In the genomic region with DNA sequence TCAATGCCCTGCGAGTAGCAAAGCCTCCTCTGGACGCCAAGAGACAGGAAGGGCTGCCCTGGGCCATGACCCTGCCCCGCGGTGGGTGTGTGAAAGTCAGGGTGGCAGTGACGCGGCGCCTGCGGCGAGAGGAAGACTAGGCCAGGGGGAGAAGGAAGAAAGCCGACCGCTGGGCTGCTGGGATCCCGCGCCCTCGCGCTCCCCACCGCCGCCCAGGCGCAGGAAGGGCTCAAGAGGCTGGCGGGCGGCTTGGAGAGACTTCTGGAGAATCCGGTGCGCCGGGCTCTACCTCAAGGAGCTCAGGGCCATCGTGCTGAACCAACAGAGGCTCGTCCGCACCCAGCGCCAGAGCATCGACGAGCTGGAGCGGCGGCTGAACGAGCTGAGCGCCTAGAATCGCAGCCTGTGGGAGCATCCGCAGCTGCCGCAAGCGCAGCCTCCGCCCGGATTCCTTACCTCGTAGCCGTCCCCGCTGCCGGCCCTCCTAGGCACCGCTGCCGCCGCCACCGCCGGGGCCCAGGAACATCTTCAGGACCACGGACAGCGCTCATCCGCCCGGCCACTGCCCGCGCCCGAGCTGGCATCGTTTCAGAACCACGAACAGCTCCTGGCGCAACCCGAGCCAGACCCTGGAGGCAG, we compare ENCODE assay signal across 8 cellular contexts.
DNase-seq lines count a peak whose midpoint lies in the region; ATAC-seq, FAIRE-seq and TF ChIP-seq lines count a peak whose summit lies in the region.

No MANE protein-coding gene starts in this region.

- H3K27me3 ChIP-seq in right atrium auricular region (no peaks in the 10 kb centered on the region), aorta (ENCODE audit: control insufficient read depth in 1 of 2, insufficient read depth in 2 of 2, low read length in 1 of 2) (peaks cover 0 to 5% of the 10 kb centered on the region in 2 donors)

- TF ChIP-seq CTCF in D721Med (IDR thresholded peaks at IDR 0.05; ENCODE audit: insufficient read depth, missing control alignments) (no peak), right atrium auricular region (IDR thresholded peaks at IDR 0.05) (no peak)

- peaks cover 0 to 9% of the 10 kb centered on the region in 2 donors for H3K4me1 ChIP-seq in right atrium auricular region
- no peaks in the 10 kb centered on the region for H3K4me1 ChIP-seq in aorta (ENCODE audit: control insufficient read depth in 1 of 2, insufficient read depth in 2 of 2, low read length in 2 of 2)

- ATAC-seq in aorta (ENCODE audit: low FRiP score), result peak; percentile 93

- H3K36me3 ChIP-seq in right atrium auricular region, result no peaks in the 10 kb centered on the region
- no peaks in the 10 kb centered on the region for H3K36me3 ChIP-seq in aorta (ENCODE audit: control insufficient read depth in 1 of 2, insufficient read depth in 2 of 2, low read length in 1 of 2)

- intact Hi-C loops in aorta (cut with DNase I), result no loop called here

- H3K27ac ChIP-seq in angular gyrus (ENCODE audit: low read depth, low read length), result peak overlapping the region; percentile 85
- no peak overlapping the region for H3K27ac ChIP-seq in right atrium auricular region
- no peak overlapping the region for H3K27ac ChIP-seq in aorta (ENCODE audit: low read depth in 1 of 2, low read length in 2 of 2)

- DNase-seq in D721Med (ENCODE audit: insufficient read length, low spot score), result peak; percentile 28
- DNase-seq in HUDEP-2 (lab: John Stamatoyannopoulos, UW; ENCODE audit: unreplicated experiment in 76 of 76), result peak in 59 of 76 experiments; percentile 4 to 71 (median 44)
- peak; percentile 43 for DNase-seq in T-helper 22 cell (ENCODE audit: low read depth)
- peak; percentile 60 for DNase-seq in right atrium auricular region (ENCODE audit: low spot score)
- DNase-seq in pulmonary artery endothelial cell (ENCODE audit: low read depth, low spot score), result peak; percentile 11
- DNase-seq in aorta, result peak; percentile 88 to 97
- DNase-seq in NCI-H187 treated with DMSO at 0.1 percent for 48 hours (lab: John Stamatoyannopoulos, UW), result no peak

- no peaks in the 10 kb centered on the region for H3K9me3 ChIP-seq in right atrium auricular region
- peaks cover 2% of the 10 kb centered on the region for H3K9me3 ChIP-seq in aorta (ENCODE audit: control insufficient read depth, low read length)

- no peak overlapping the region for H3K4me3 ChIP-seq in right atrium auricular region
- H3K4me3 ChIP-seq in aorta (ENCODE audit: low read length in 2 of 2), result no peak overlapping the region

- FAIRE-seq in D721Med (lab: Jason Lieb, UNC), result no peak

- WGBS in aorta, 2 donors, result 2 to 3% methylated on average over 55 to 59 of the region's 59 CpGs
